Comparison of ENCODE assay signal across 8 cellular contexts in genomic region chr3:47475570-47476329, GRCh38. TPM values are rescaled to one million over a fixed set of nuclear protein-coding genes. Genes with fewer than 3 reads are reported as not detected.
DNase-seq lines count a peak whose midpoint lies in the region; ATAC-seq and FAIRE-seq lines count a peak whose summit lies in the region.

SCAP (minus strand) TSS chr3:47475941; CDS start chr3:47442993, 32,948 bp downstream.

- peak; percentile 83 for FAIRE-seq in GM19239 (lab: Jason Lieb, UNC)

- H3K9me3 Mint-ChIP-seq in activated CD4-positive, alpha-beta T cell treated with anti-CD3 and anti-CD28 coated beads, Interleukin-2, amount 10 ng/mL, durations not matched to agents 7 days and 5 days: no peaks in the 10 kb centered on the region

- H3K4me3 Mint-ChIP-seq in activated CD4-positive, alpha-beta T cell treated with anti-CD3 and anti-CD28 coated beads, Interleukin-2, amount 10 ng/mL, durations not matched to agents 7 days and 5 days: peak within 1 kb of the TSS; percentile 86

- ATAC-seq in HG03442 (IDR thresholded peaks at IDR 0.05; ENCODE audit: unreplicated experiment) (peak; percentile 89), left lobe of liver (peak; percentile 96)

- H3K4me1 Mint-ChIP-seq in activated CD4-positive, alpha-beta T cell treated with anti-CD3 and anti-CD28 coated beads, Interleukin-2, amount 10 ng/mL, durations not matched to agents 7 days and 5 days: peaks cover 31% of the 10 kb centered on the region

- POLR2A ChIA-PET in activated CD4-positive, alpha-beta T cell treated with anti-CD3 and anti-CD28 coated beads, Interleukin-2, amount 10 ng/mL, durations not matched to agents 7 days and 5 days (lab: Charles Lee): interaction anchor here (0.6 to 0.8 kb wide), 3 partner anchors 54 to 304 kb away, joined by 3 to 4 read pairs (median 3); partner anchors contain the start of gene PTPN23

- H3K36me3 Mint-ChIP-seq in activated CD4-positive, alpha-beta T cell treated with anti-CD3 and anti-CD28 coated beads, Interleukin-2, amount 10 ng/mL, durations not matched to agents 7 days and 5 days (ENCODE audit: low read depth): peaks cover 4% of the 10 kb centered on the region

- peak within 1 kb of the TSS; percentile 88 for H3K27ac Mint-ChIP-seq in activated CD4-positive, alpha-beta T cell treated with anti-CD3 and anti-CD28 coated beads, Interleukin-2, amount 10 ng/mL, durations not matched to agents 7 days and 5 days

- no peaks in the 10 kb centered on the region for H3K27me3 Mint-ChIP-seq in activated CD4-positive, alpha-beta T cell treated with anti-CD3 and anti-CD28 coated beads, Interleukin-2, amount 10 ng/mL, durations not matched to agents 7 days and 5 days

- peak; percentile 75 to 96 (median 86) for DNase-seq in C1 segment of cervical spinal cord (lab: John Stamatoyannopoulos, UW)
- DNase-seq in GM19239 (ENCODE audit: insufficient read length, low spot score): peak; percentile 90
- DNase-seq in NCI-H69 (lab: John Stamatoyannopoulos, UW): peak; percentile 86
- peak; percentile 96 for DNase-seq in activated CD4-positive, alpha-beta T cell treated with anti-CD3 and anti-CD28 coated beads, Interleukin-2, amount 10 ng/mL, durations not matched to agents 7 days and 5 days
- peak; percentile 93 for DNase-seq in cortex of kidney (lab: John Stamatoyannopoulos, UW)
- DNase-seq in left lobe of liver (ENCODE audit: low spot score): peak; percentile 96
- peak; percentile 96 to 97 for DNase-seq in stimulated activated CD4-positive, alpha-beta T cell treated with anti-CD3 and anti-CD28 coated beads, Interleukin-2, amount 100 ng/mL, for 24 hours

- CTCF ChIA-PET in activated CD4-positive, alpha-beta T cell treated with anti-CD3 and anti-CD28 coated beads, Interleukin-2, amount 10 ng/mL, durations not matched to agents 7 days and 5 days (lab: Charles Lee): interaction anchor here (0.7 to 5.3 kb wide), 11 partner anchors 10 to 74 kb away, joined by 3 to 51 read pairs (median 4); no protein-coding TSS in a partner anchor

RNA-seq across cellular contexts. Expression of gene SCAP, which starts in this region (rescaled TPM):
- 10 to 100 TPM; 68.1 to 71.4 TPM for total RNA-seq in activated CD4-positive, alpha-beta T cell treated with anti-CD3 and anti-CD28 coated beads, Interleukin-2, amount 10 ng/mL, durations not matched to agents 7 days and 5 days
- 92.3 TPM for total RNA-seq in left lobe of liver

Comparison
In these comparisons a context has a peak if more than half of its experiments do, and no peak if none do; other contexts are left out.
1. Peak in every context shown above with its lines: DNase-seq and ATAC-seq.